In the genomic region with DNA sequence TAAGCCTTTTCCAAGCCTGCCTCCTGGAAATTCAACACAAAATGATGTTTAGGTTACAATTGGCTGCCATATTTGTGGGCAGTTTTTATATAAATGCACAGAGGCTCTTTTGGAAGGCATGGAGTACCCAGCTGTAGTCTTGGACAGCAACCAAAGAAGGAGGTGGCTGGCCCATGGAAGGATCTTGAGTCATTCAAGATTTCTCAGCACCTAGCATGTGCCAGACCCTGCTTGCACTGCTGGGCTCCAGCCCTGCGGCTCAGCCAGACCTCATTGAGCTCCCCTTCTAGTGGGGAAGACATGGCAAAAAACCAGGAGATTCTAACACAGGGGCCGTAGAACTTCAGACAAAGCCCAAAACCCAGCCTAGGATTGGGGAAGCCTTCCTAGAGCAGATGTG, we compare ENCODE assay signal across 10 cellular contexts. TPM values are rescaled to one million over a fixed set of nuclear protein-coding genes. Genes with fewer than 3 reads are reported as not detected.
DNase-seq lines count a peak whose midpoint lies in the region; ATAC-seq and TF ChIP-seq lines count a peak whose summit lies in the region.
"Had no signal": no experiment of that assay in that cellular context is flagged by ENCODE, and none has a peak within 500 bp of the region (broad histone marks: within the 10 kb centered on the region; RNA-seq: fewer than 3 reads in every experiment).

No MANE protein-coding gene starts in this region.

- H3K4me3 ChIP-seq in Karpas-422 (ENCODE audit: low read length), result peak overlapping the region; percentile 27; the same call in 1 of the 2 replicates
- no peak overlapping the region for H3K4me3 ChIP-seq in cardiac fibroblast (replicated peaks in 1 of 2; ENCODE audit: low read depth in 2 of 2, low read length in 2 of 2)

- H3K79me2 ChIP-seq in Karpas-422 (ENCODE audit: low read length), result peaks cover 21% of the 10 kb centered on the region

- no peaks in the 10 kb centered on the region for H4K20me1 ChIP-seq in Karpas-422 (ENCODE audit: insufficient read depth, low read depth, low read length)

- TF ChIP-seq CTCF in cardiac fibroblast (IDR thresholded peaks at IDR 0.05; ENCODE audit: low read depth, low read length), result no peak

- H3K9me2 ChIP-seq in Karpas-422 (replicated peaks; ENCODE audit: insufficient read depth, low read length), result no peaks in the 10 kb centered on the region

- no peak for ATAC-seq in HG02981 (IDR thresholded peaks at IDR 0.05; ENCODE audit: unreplicated experiment)
- no peak for ATAC-seq in HG02852 (IDR thresholded peaks at IDR 0.05; ENCODE audit: unreplicated experiment)

- no peaks in the 10 kb centered on the region for H3K9me3 ChIP-seq in Karpas-422 (ENCODE audit: low read length)

- peak overlapping the region; percentile 76 for H3K9ac ChIP-seq in Karpas-422 (ENCODE audit: low read length)

- peak; percentile 50 for DNase-seq in Ammon's horn (ENCODE audit: low spot score)
- DNase-seq in Karpas-422, result peak; percentile 64
- peak; percentile 86 to 91 for DNase-seq in cardiac fibroblast (ENCODE audit: low read depth in 2 of 2)
- DNase-seq in myocyte (ENCODE audit: low read depth), result peak; percentile 73
- no peak for DNase-seq in SHP77 treated with DMSO at 0.1 percent for 48 hours (lab: John Stamatoyannopoulos, UW)
- DNase-seq in NCI-H2171 (lab: John Stamatoyannopoulos, UW), result no peak
- DNase-seq: erythroblast; stimulated activated naive CD4-positive, alpha-beta T cell treated with Interleukin-2 at 50 U/mL for 16 hours had no signal

- H3K36me3 ChIP-seq in Karpas-422 (ENCODE audit: insufficient read depth, low read length), result peaks cover 26% of the 10 kb centered on the region

- peak overlapping the region; percentile 98 for H3K27ac ChIP-seq in Karpas-422 (ENCODE audit: low read length)

- peaks cover 100% of the 10 kb centered on the region for H3K4me1 ChIP-seq in Karpas-422 (ENCODE audit: low read length)

- no peak overlapping the region for H2AFZ ChIP-seq in Karpas-422 (ENCODE audit: low read length)

- H3K27me3 ChIP-seq in Karpas-422 (ENCODE audit: low read length), result no peaks in the 10 kb centered on the region

- H3K4me2 ChIP-seq in Karpas-422 (ENCODE audit: low read depth, low read length, poor library complexity, severe bottlenecking), result peak overlapping the region; percentile 84

RNA-seq across cellular contexts. Expression of a gene that starts 22.1 kb away (rescaled TPM):
- 82.1 and 139 TPM in 2 replicates for total RNA-seq in Karpas-422 (2014; rRNA removed; shearing (Covaris generic); ENCODE audit: low replicate concordance)
- 5.9 and 10.2 TPM in 2 replicates for total RNA-seq in myocyte
- polyA plus RNA-seq in myocyte (2012), result 9.2 TPM

Comparison
In these comparisons a context has a peak if more than half of its experiments do, and no peak if none do; other contexts are left out.
1. DNase-seq: peak in Ammon's horn (single experiment), Karpas-422 (single experiment), cardiac fibroblast (2 of 2) and myocyte (single experiment); none in SHP77 treated with DMSO at 0.1 percent for 48 hours (single experiment) and NCI-H2171 (single experiment).